Comparison of ENCODE assay signal across 11 cellular contexts in genomic region chr11:102761646-102762238, GRCh38. TPM values are rescaled to one million over a fixed set of nuclear protein-coding genes. Genes with fewer than 3 reads are reported as not detected.
DNase-seq lines count a peak whose midpoint lies in the region; ATAC-seq and TF ChIP-seq lines count a peak whose summit lies in the region.
"Had no signal": no experiment of that assay in that cellular context is flagged by ENCODE, and none has a peak within 500 bp of the region (broad histone marks: within the 10 kb centered on the region; RNA-seq: fewer than 3 reads in every experiment).

No MANE protein-coding gene starts in this region.

- no peak for TF ChIP-seq CTCF in choroid plexus epithelial cell (conservative IDR thresholded peaks at IDR 0.05; ENCODE audit: low read depth, low read length)

- DNase-seq in AG08395 (ENCODE audit: low spot score), result peak; percentile 14
- peak; percentile 29 for DNase-seq in M059J (ENCODE audit: low read depth)
- peak; percentile 59 for DNase-seq in choroid plexus epithelial cell (ENCODE audit: low read depth)
- peak; percentile 80 for DNase-seq in kidney tubule cell (ENCODE audit: low spot score)
- DNase-seq in nucleus accumbens (lab: John Stamatoyannopoulos, UW), result no peak
- DNase-seq in stimulated activated naive CD8-positive, alpha-beta T cell treated with anti-CD3 and anti-CD28 coated beads, Interleukin-15, Interleukin-2, amounts not matched to agents 100 U/mL and 50 U/mL, for 24 hours, result no peak
- DNase-seq: activated naive CD4-positive, alpha-beta T cell treated with anti-CD3 and anti-CD28 coated beads, Interleukin-2, amount 10 ng/mL, durations not matched to agents 7 days and 5 days; NK-92 treated with Interleukin-12 subunit alpha and Interleukin-12 subunit beta, amount 100 ng/mL, for 24 hours had no signal

- ATAC-seq in GM21825 (IDR thresholded peaks at IDR 0.05; ENCODE audit: unreplicated experiment), result no peak
- no peak for ATAC-seq in GM21576 (IDR thresholded peaks at IDR 0.05; ENCODE audit: unreplicated experiment)
- ATAC-seq in stimulated activated naive CD8-positive, alpha-beta T cell treated with anti-CD3 and anti-CD28 coated beads, Interleukin-15, Interleukin-2, amounts not matched to agents 100 U/mL and 50 U/mL, for 24 hours, result no peak

- no peak overlapping the region for H3K4me3 ChIP-seq in choroid plexus epithelial cell (ENCODE audit: low read depth, low read length)
- H3K4me3 ChIP-seq: SK-N-MC had no signal

RNA-seq across cellular contexts. Expression of gene MMP10, which starts 18.7 kb away (rescaled TPM):
- 0.37 TPM in 1 of 2 replicates, not detected in the other for total RNA-seq in M059J (2014; rRNA removed; shearing (Covaris generic))

RNA-seq across cellular contexts. Expression of gene MMP1, which starts 36.2 kb away (rescaled TPM):
- total RNA-seq in M059J (2014; rRNA removed; shearing (Covaris generic)), result 75.7 and 80.6 TPM in 2 replicates

RNA-seq across cellular contexts. Expression of gene MMP8, which starts 37.0 kb away (rescaled TPM):
- total RNA-seq in M059J (2014; rRNA removed; shearing (Covaris generic)), result not detected in 2 replicates

RNA-seq across cellular contexts. Expression of gene MMP27, which starts 56.2 kb away (rescaled TPM):
- total RNA-seq in M059J (2014; rRNA removed; shearing (Covaris generic)), result not detected in 2 replicates

Comparison
In these comparisons a context has a peak if more than half of its experiments do, and no peak if none do; other contexts are left out.
1. DNase-seq: peak in AG08395 (single experiment), M059J (single experiment), choroid plexus epithelial cell (single experiment) and kidney tubule cell (single experiment); none in nucleus accumbens (0 of 56) and stimulated activated naive CD8-positive, alpha-beta T cell treated with anti-CD3 and anti-CD28 coated beads, Interleukin-15, Interleukin-2, amounts not matched to agents 100 U/mL and 50 U/mL, for 24 hours (single experiment).